ENCODE assay signal across 8 cellular contexts in the genomic region with DNA sequence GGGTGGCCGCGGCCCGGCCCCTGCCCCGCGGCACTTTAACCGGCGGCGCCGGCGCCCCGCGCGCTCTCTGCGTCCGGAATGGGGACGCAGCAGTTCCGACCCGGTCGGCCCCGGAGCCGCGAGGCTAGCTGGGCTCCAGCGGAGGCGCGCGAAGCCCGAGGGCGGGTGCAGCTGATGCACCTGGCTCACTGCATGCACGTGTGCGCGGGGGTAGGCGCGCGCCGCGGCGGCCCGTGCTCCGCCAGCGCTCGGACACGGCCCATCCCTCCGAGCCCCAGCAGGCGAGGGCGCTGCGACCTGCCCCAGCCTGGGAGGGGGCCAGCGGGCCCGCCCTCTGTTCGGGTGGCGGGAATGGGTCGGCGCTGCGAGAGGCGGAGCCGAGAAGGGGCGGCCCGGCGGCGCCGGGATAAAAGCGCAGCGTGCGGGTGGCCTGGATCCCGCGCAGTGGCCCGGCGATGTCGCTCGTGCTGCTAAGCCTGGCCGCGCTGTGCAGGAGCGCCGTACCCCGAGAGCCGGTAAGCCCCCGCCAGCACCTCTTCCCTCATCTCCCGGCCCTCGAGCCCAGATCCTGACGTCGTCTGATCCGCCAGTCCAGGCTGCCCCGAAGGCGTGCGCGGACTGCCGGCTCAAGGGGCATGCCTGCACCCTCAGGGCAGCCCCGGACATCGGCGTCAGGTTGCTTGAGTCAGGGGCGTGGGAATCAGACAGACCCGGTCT. TPM values are rescaled to one million over a fixed set of nuclear protein-coding genes. Genes with fewer than 3 reads are reported as not detected.
A peak's percentile ranks its signal among the peaks of the same experiment; 100 is the strongest.
DNase-seq lines count a peak whose midpoint lies in the region.

A gene with protein sequence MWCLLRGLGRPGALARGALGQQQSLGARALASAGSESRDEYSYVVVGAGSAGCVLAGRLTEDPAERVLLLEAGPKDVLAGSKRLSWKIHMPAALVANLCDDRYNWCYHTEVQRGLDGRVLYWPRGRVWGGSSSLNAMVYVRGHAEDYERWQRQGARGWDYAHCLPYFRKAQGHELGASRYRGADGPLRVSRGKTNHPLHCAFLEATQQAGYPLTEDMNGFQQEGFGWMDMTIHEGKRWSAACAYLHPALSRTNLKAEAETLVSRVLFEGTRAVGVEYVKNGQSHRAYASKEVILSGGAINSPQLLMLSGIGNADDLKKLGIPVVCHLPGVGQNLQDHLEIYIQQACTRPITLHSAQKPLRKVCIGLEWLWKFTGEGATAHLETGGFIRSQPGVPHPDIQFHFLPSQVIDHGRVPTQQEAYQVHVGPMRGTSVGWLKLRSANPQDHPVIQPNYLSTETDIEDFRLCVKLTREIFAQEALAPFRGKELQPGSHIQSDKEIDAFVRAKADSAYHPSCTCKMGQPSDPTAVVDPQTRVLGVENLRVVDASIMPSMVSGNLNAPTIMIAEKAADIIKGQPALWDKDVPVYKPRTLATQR (minus strand): TSS at position 286 of the 717 bp plus-strand sequence. CDS start 22,411 bp downstream, outside the sequence.
A gene with protein sequence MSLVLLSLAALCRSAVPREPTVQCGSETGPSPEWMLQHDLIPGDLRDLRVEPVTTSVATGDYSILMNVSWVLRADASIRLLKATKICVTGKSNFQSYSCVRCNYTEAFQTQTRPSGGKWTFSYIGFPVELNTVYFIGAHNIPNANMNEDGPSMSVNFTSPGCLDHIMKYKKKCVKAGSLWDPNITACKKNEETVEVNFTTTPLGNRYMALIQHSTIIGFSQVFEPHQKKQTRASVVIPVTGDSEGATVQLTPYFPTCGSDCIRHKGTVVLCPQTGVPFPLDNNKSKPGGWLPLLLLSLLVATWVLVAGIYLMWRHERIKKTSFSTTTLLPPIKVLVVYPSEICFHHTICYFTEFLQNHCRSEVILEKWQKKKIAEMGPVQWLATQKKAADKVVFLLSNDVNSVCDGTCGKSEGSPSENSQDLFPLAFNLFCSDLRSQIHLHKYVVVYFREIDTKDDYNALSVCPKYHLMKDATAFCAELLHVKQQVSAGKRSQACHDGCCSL (plus strand): TSS at position 435 of the 717 bp plus-strand sequence. CDS start 21 bp downstream, at position 456.

- no peaks in the 10 kb centered on the region for H3K9me2 ChIP-seq in GM23248 (ENCODE audit: insufficient read depth)

- in situ Hi-C loops in GM23248 (cut with MboI), result no loop called here

- peak within 1 kb of the TSS; percentile 72 for H3K4me2 ChIP-seq in GM23248 (ENCODE audit: unreplicated experiment)

- H3K9ac ChIP-seq in GM23248 (0 out of 2 replicates have a peak within 1 kb of the TSS, but pooled peaks have one; percentile 11), rectal smooth muscle tissue (ENCODE audit: low read length) (peak within 1 kb of the TSS; percentile 10)

- H3K27ac ChIP-seq in GM23248 (no peak within 1 kb of the TSS), rectal smooth muscle tissue (ENCODE audit: low read depth, low read length) (no peak within 1 kb of the TSS)

- no peaks in the 10 kb centered on the region for H3K79me2 ChIP-seq in GM23248 (ENCODE audit: insufficient read depth)

- DNase-seq in NCI-H524 (lab: John Stamatoyannopoulos, UW) (peak; percentile 19 to 42), NCI-H524 treated with DMSO at 0.1 percent for 48 hours (lab: John Stamatoyannopoulos, UW) (no peak), GM23248 (peak; percentile 39), NCI-H146 (lab: John Stamatoyannopoulos, UW) (peak; percentile 76), anterior cingulate cortex (lab: John Stamatoyannopoulos, UW) (peak in 52 of 58 donors; percentile 32 to 87 (median 62)), hippocampal formation (lab: John Stamatoyannopoulos, UW) (peak; percentile 48 to 78)
- DNase-seq in activated effector memory CD4-positive, alpha-beta T cell treated with anti-CD3 and anti-CD28 coated beads, Interleukin-2, amount 50 U/mL, for 16 hours, result no peak

- 3 to 5% methylated on average over 59 to 65 of the region's 91 CpGs for WGBS in GM23248 (ENCODE audit: low coverage in 1 of 2, low lambda C conversion rate in 2 of 2, missing lambda C conversion rate in 2 of 2), 2 experiments

- peak within 1 kb of the TSS; percentile 61 for H2AFZ ChIP-seq in GM23248

- H3K36me3 ChIP-seq in GM23248 (ENCODE audit: low read depth) (no peaks in the 10 kb centered on the region), rectal smooth muscle tissue (ENCODE audit: control insufficient read depth, insufficient read depth, low read length) (no peaks in the 10 kb centered on the region)

- no peaks in the 10 kb centered on the region for H4K20me1 ChIP-seq in GM23248 (ENCODE audit: insufficient read depth)

- peaks cover 22% of the 10 kb centered on the region for H3K27me3 ChIP-seq in GM23248 (replicated peaks; ENCODE audit: insufficient read depth)
- H3K27me3 ChIP-seq in rectal smooth muscle tissue (ENCODE audit: control insufficient read depth, insufficient read depth, low read length), result no peaks in the 10 kb centered on the region

- H3K4me1 ChIP-seq in GM23248 (ENCODE audit: insufficient read depth), result no peaks in the 10 kb centered on the region
- H3K4me1 ChIP-seq in rectal smooth muscle tissue (ENCODE audit: control insufficient read depth, insufficient read depth, low read length), result no peaks in the 10 kb centered on the region

- H3K9me3 ChIP-seq in GM23248 (ENCODE audit: low read depth), result no peaks in the 10 kb centered on the region

- H3K4me3 ChIP-seq in GM23248 (peak within 1 kb of the TSS; percentile 68), rectal smooth muscle tissue (ENCODE audit: low read length) (peak within 1 kb of the TSS; percentile 65)

- no peaks in the 10 kb centered on the region for H3F3A ChIP-seq in GM23248 (ENCODE audit: insufficient read depth)

RNA-seq across cellular contexts. Expression of the first gene that starts in this region (rescaled TPM):
- 0.11 and 0.13 TPM in 2 replicates for total RNA-seq in GM23248 (2014; rRNA removed; shearing (Covaris generic))
- 0.13 TPM in 1 of 2 replicates, not detected in the other for polyA plus RNA-seq in GM23248 (2016; fragmentation: Nextera tagmentation; extraction: Ambion mirVana)

RNA-seq across cellular contexts. Expression of the second gene that starts in this region (rescaled TPM):
- total RNA-seq in GM23248 (2014; rRNA removed; shearing (Covaris generic)), result not detected in 2 replicates
- 0.58 and 0.79 TPM in 2 replicates for polyA plus RNA-seq in GM23248 (2016; fragmentation: Nextera tagmentation; extraction: Ambion mirVana)

Comparison
In these comparisons a context has a peak if more than half of its experiments do, and no peak if none do; other contexts are left out.
1. DNase-seq: peak in NCI-H524 (2 of 2), NCI-H146 (single experiment), anterior cingulate cortex (52 of 58) and hippocampal formation (2 of 2); none in NCI-H524 treated with DMSO at 0.1 percent for 48 hours (single experiment) and activated effector memory CD4-positive, alpha-beta T cell treated with anti-CD3 and anti-CD28 coated beads, Interleukin-2, amount 50 U/mL, for 16 hours (single experiment).
2. Peak in DNase-seq, H3K4me3 ChIP-seq, H3K9ac ChIP-seq and H3K4me2 ChIP-seq in GM23248; RNA of the genes that start here not detected or under 1 TPM.